In the genomic region with DNA sequence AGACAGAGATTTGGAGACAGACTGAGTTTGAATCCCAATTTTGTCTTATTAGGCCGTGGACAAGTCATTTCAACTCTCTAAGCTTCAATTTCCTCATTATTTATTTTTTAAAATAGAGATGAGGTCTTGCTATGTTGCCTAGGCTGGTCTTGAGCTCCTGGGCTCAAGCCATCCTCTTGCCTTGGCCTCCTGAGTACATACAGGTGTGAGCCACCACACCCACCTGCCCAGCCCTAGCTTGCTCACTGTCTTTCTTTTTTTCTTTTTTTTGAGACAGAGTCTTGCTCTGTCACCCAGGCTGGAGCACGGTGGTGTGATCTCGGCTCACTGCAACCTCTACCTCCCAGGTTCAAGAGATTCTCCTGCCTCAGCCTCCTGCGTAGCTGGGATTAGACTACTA, we compare ENCODE assay signal across 8 cellular contexts. TPM values are rescaled to one million over a fixed set of nuclear protein-coding genes. Genes with fewer than 3 reads are reported as not detected.
DNase-seq lines count a peak whose midpoint lies in the region; ATAC-seq and TF ChIP-seq lines count a peak whose summit lies in the region.
"Not testable (repeated sequence)": the region's sequence is repeated elsewhere in the genome, so short reads cannot be mapped to it uniquely, and the experiment has no call there.

No MANE protein-coding gene starts in this region.

- not testable (repeated sequence) for H3K36me3 ChIP-seq in A673 (ENCODE audit: insufficient read depth, low read length, poor library complexity, severe bottlenecking); gastroesophageal sphincter; naive thymus-derived CD4-positive, alpha-beta T cell (ENCODE audit: control insufficient read depth in 2 of 3, insufficient read depth in 3 of 3, low read length in 3 of 3)

- H3K27ac ChIP-seq in A673 (ENCODE audit: low read depth, low read length, poor library complexity, severe bottlenecking) (peak overlapping the region; percentile 65), gastroesophageal sphincter (peak overlapping the region; percentile 11 to 75 (median 65))
- H3K27ac ChIP-seq in naive thymus-derived CD4-positive, alpha-beta T cell (ENCODE audit: low read depth, low read length): peak overlapping the region; percentile 82

- intact Hi-C loops in A673 (cut with micrococcal nuclease; ENCODE audit: unreplicated experiment): not testable (repeated sequence)
- intact Hi-C loops in activated T-helper 1 cell treated with anti-CD3 and anti-CD28 coated beads, Interleukin-12 subunit alpha, Interleukin-12 subunit beta, Interleukin-2, Interleukin-4 antibody, amounts not matched to agents 30 ng/mL and 10 ng/mL and 1 ng/mL, durations not matched to agents 14 hours and 24 hours and 36 hours (cut with micrococcal nuclease): loop anchor here (1.0 kb wide), 4 partner anchors 9 to 53 kb away; no protein-coding TSS in a partner anchor
- intact Hi-C loops in MCF 10A (cut with micrococcal nuclease): loop anchor here (1.0 kb wide), 1 partner anchor 9 kb away; no protein-coding TSS in a partner anchor
- intact Hi-C loops in naive thymus-derived CD4-positive, alpha-beta T cell (cut with micrococcal nuclease): loop anchor here (1.0 to 2.0 kb wide), 10 partner anchors 9 to 53 kb away; a partner anchor contains a TSS

- not testable (repeated sequence) for H3K4me3 ChIP-seq in A673 (ENCODE audit: low read depth, low read length, poor library complexity, severe bottlenecking); gastroesophageal sphincter
- peak overlapping the region; percentile 19 for H3K4me3 ChIP-seq in naive thymus-derived CD4-positive, alpha-beta T cell (ENCODE audit: low read length)

- peaks cover 52% of the 10 kb centered on the region for H3K4me1 Mint-ChIP-seq in activated T-helper 1 cell treated with anti-CD3 and anti-CD28 coated beads, Interleukin-12 subunit alpha, Interleukin-12 subunit beta, Interleukin-2, Interleukin-4 antibody, amounts not matched to agents 30 ng/mL and 10 ng/mL and 1 ng/mL, durations not matched to agents 14 hours and 24 hours and 36 hours (ENCODE audit: low read depth)
- H3K4me1 Mint-ChIP-seq in MCF 10A (ENCODE audit: insufficient read depth, unreplicated experiment): peaks cover 35% of the 10 kb centered on the region
- peaks cover 55 to 100% (median 88%) of the 10 kb centered on the region in 7 donors for H3K4me1 Mint-ChIP-seq in naive thymus-derived CD4-positive, alpha-beta T cell

- H3K9me3 Mint-ChIP-seq in activated T-helper 1 cell treated with anti-CD3 and anti-CD28 coated beads, Interleukin-12 subunit alpha, Interleukin-12 subunit beta, Interleukin-2, Interleukin-4 antibody, amounts not matched to agents 30 ng/mL and 10 ng/mL and 1 ng/mL, durations not matched to agents 14 hours and 24 hours and 36 hours; MCF 10A (ENCODE audit: unreplicated experiment); naive thymus-derived CD4-positive, alpha-beta T cell: not testable (repeated sequence)

- peaks cover 30% of the 10 kb centered on the region for H3K4me1 ChIP-seq in A673 (ENCODE audit: insufficient read depth, low read length, poor library complexity, severe bottlenecking)
- H3K4me1 ChIP-seq in gastroesophageal sphincter: not testable (repeated sequence)
- peaks cover 51 to 71% of the 10 kb centered on the region in 2 donors for H3K4me1 ChIP-seq in naive thymus-derived CD4-positive, alpha-beta T cell (ENCODE audit: control insufficient read depth in 2 of 2, insufficient read depth in 2 of 2, low read length in 2 of 2)

- not testable (repeated sequence) for TF ChIP-seq EP300 in gastroesophageal sphincter (IDR thresholded peaks at IDR 0.05)

- not testable (repeated sequence) for DNase-seq in A673 (ENCODE audit: low spot score); activated T-helper 1 cell treated with anti-CD3 and anti-CD28 coated beads, Interleukin-12 subunit alpha, Interleukin-12 subunit beta, Interleukin-2, Interleukin-4 antibody, amounts not matched to agents 30 ng/mL and 10 ng/mL and 1 ng/mL, durations not matched to agents 14 hours and 24 hours and 36 hours (ENCODE audit: low spot score); MCF 10A (ENCODE audit: unreplicated experiment)
- DNase-seq in LoVo (ENCODE audit: low spot score): peak; percentile 61
- peak in 2 of 9 donors; percentile 45 to 46 for DNase-seq in naive thymus-derived CD4-positive, alpha-beta T cell
- DNase-seq in stimulated activated CD4-positive, alpha-beta T cell treated with anti-CD3 and anti-CD28 coated beads, Interleukin-4, amount 100 ng/mL, for 1 hour: peak; percentile 30

- not testable (repeated sequence) for TF ChIP-seq POLR2A in gastroesophageal sphincter (IDR thresholded peaks at IDR 0.05)

- CTCF ChIA-PET in A673 (lab: Charles Lee): not testable (repeated sequence)
- CTCF ChIA-PET in MCF 10A (lab: Yijun Ruan, JAX): interaction anchor here (0.6 to 2.2 kb wide), 6 partner anchors 10 to 133 kb away, joined by 3 to 10 read pairs (median 4); no protein-coding TSS in a partner anchor
- CTCF ChIA-PET in naive thymus-derived CD4-positive, alpha-beta T cell (lab: Charles Lee): interaction anchor here (0.6 to 4.1 kb wide), 9 partner anchors 10 to 601 kb away, joined by 3 to 20 read pairs (median 6); no protein-coding TSS in a partner anchor

- not testable (repeated sequence) for H3K27me3 ChIP-seq in A673 (replicated peaks; ENCODE audit: insufficient read depth, low read depth, low read length, poor library complexity); gastroesophageal sphincter; naive thymus-derived CD4-positive, alpha-beta T cell (ENCODE audit: control insufficient read depth in 2 of 2, insufficient read depth in 2 of 2, low read length in 2 of 2)

- H3K27ac Mint-ChIP-seq in activated T-helper 1 cell treated with anti-CD3 and anti-CD28 coated beads, Interleukin-12 subunit alpha, Interleukin-12 subunit beta, Interleukin-2, Interleukin-4 antibody, amounts not matched to agents 30 ng/mL and 10 ng/mL and 1 ng/mL, durations not matched to agents 14 hours and 24 hours and 36 hours: peak overlapping the region; percentile 76
- peak overlapping the region; percentile 86 for H3K27ac Mint-ChIP-seq in MCF 10A (ENCODE audit: low read depth, unreplicated experiment)
- H3K27ac Mint-ChIP-seq in naive thymus-derived CD4-positive, alpha-beta T cell: peak overlapping the region; percentile 90 to 99 (median 97)

- H3K4me3 Mint-ChIP-seq in activated T-helper 1 cell treated with anti-CD3 and anti-CD28 coated beads, Interleukin-12 subunit alpha, Interleukin-12 subunit beta, Interleukin-2, Interleukin-4 antibody, amounts not matched to agents 30 ng/mL and 10 ng/mL and 1 ng/mL, durations not matched to agents 14 hours and 24 hours and 36 hours: peak overlapping the region; percentile 48
- not testable (repeated sequence) for H3K4me3 Mint-ChIP-seq in MCF 10A (ENCODE audit: unreplicated experiment)
- H3K4me3 Mint-ChIP-seq in naive thymus-derived CD4-positive, alpha-beta T cell: peak overlapping the region; percentile 8 to 79 (median 69)

- not testable (repeated sequence) for TF ChIP-seq CTCF in A673 (conservative IDR thresholded peaks at IDR 0.05; ENCODE audit: low read depth, low read length); MCF 10A (IDR thresholded peaks at IDR 0.05; ENCODE audit: unreplicated experiment); gastroesophageal sphincter (IDR thresholded peaks at IDR 0.05)

- H3K27me3 Mint-ChIP-seq in activated T-helper 1 cell treated with anti-CD3 and anti-CD28 coated beads, Interleukin-12 subunit alpha, Interleukin-12 subunit beta, Interleukin-2, Interleukin-4 antibody, amounts not matched to agents 30 ng/mL and 10 ng/mL and 1 ng/mL, durations not matched to agents 14 hours and 24 hours and 36 hours (ENCODE audit: insufficient read depth); MCF 10A (ENCODE audit: insufficient read depth, unreplicated experiment); naive thymus-derived CD4-positive, alpha-beta T cell: not testable (repeated sequence)

- H3K36me3 Mint-ChIP-seq in activated T-helper 1 cell treated with anti-CD3 and anti-CD28 coated beads, Interleukin-12 subunit alpha, Interleukin-12 subunit beta, Interleukin-2, Interleukin-4 antibody, amounts not matched to agents 30 ng/mL and 10 ng/mL and 1 ng/mL, durations not matched to agents 14 hours and 24 hours and 36 hours (ENCODE audit: low read depth): peaks cover 11% of the 10 kb centered on the region
- H3K36me3 Mint-ChIP-seq in MCF 10A (ENCODE audit: insufficient read depth, unreplicated experiment): not testable (repeated sequence)
- peaks cover 0 to 20% (median 15%) of the 10 kb centered on the region in 5 donors for H3K36me3 Mint-ChIP-seq in naive thymus-derived CD4-positive, alpha-beta T cell

- peak; percentile 55 to 60 for ATAC-seq in activated CD4-positive, CD25-positive, alpha-beta regulatory T cell treated with anti-CD3 and anti-CD28 coated beads, Interleukin-2, amount 50 U/mL, for 24 hours
- ATAC-seq in gastroesophageal sphincter: not testable (repeated sequence)
- peak; percentile 58 for ATAC-seq in naive thymus-derived CD4-positive, alpha-beta T cell

- not testable (repeated sequence) for BruUV-seq in A673 (replicated peaks; lab: Mats Ljungman, UMichigan)
- BruUV-seq in MCF 10A (replicated peaks; lab: Mats Ljungman, UMichigan): TSS peak; percentile 77

- 82 to 96% methylated on average over 3 to 4 of the region's 4 CpGs for WGBS in gastroesophageal sphincter (ENCODE audit: low coverage in 1 of 2), 2 donors

- POLR2A ChIA-PET in A673 (lab: Charles Lee; ENCODE audit: low non-redundant PET): not testable (repeated sequence)
- POLR2A ChIA-PET in MCF 10A (lab: Yijun Ruan, JAX): interaction anchor here (0.5 to 3.7 kb wide), 16 partner anchors 9 to 296 kb away, joined by 3 to 32 read pairs (median 4); a partner anchor contains a TSS
- POLR2A ChIA-PET in naive thymus-derived CD4-positive, alpha-beta T cell (lab: Charles Lee): interaction anchor here (0.6 to 12.9 kb wide), 14 partner anchors 10 to 51 kb away, joined by 3 to 214 read pairs (median 6); a partner anchor contains a TSS

- not testable (repeated sequence) for H3K9me3 ChIP-seq in A673 (ENCODE audit: low read depth, low read length, poor library complexity, severe bottlenecking); gastroesophageal sphincter; naive thymus-derived CD4-positive, alpha-beta T cell (ENCODE audit: control insufficient read depth in 2 of 3, low read length in 3 of 3)

RNA-seq across cellular contexts. Expression of a gene that starts 45.2 kb away (rescaled TPM):
- total RNA-seq in A673 (2021): 34.2 and 35.5 TPM in 2 replicates
- total RNA-seq in activated T-helper 1 cell treated with anti-CD3 and anti-CD28 coated beads, Interleukin-12 subunit alpha, Interleukin-12 subunit beta, Interleukin-2, Interleukin-4 antibody, amounts not matched to agents 30 ng/mL and 10 ng/mL and 1 ng/mL, durations not matched to agents 14 hours and 24 hours and 36 hours: 17.7 and 18.3 TPM in 2 replicates
- total RNA-seq in MCF 10A (2022): 28.3 and 40.1 TPM in 2 replicates
- total RNA-seq in gastroesophageal sphincter: 10 to 100 TPM in 3 of 4 donors, 1 to 10 TPM in 1; 7.6 to 30.1 (median 15.1) TPM
- 100 to 1,000 TPM in 2 of 5 experiments, 10 to 100 TPM in 3; 53.1 to 108 (median 99.6) TPM for total RNA-seq in naive thymus-derived CD4-positive, alpha-beta T cell
- polyA plus RNA-seq in naive thymus-derived CD4-positive, alpha-beta T cell: 100 to 1,000 TPM; 117 to 148 TPM

RNA-seq across cellular contexts. Expression of a gene that starts 55.9 kb away (rescaled TPM):
- total RNA-seq in A673 (2021) (165 and 192 TPM in 2 replicates), MCF 10A (2022) (93.1 and 107 TPM in 2 replicates), gastroesophageal sphincter (10 to 100 TPM; 28.3 to 47.3 (median 37.3) TPM)
- 87.4 TPM in 2 replicates for total RNA-seq in activated T-helper 1 cell treated with anti-CD3 and anti-CD28 coated beads, Interleukin-12 subunit alpha, Interleukin-12 subunit beta, Interleukin-2, Interleukin-4 antibody, amounts not matched to agents 30 ng/mL and 10 ng/mL and 1 ng/mL, durations not matched to agents 14 hours and 24 hours and 36 hours
- 10 to 100 TPM; 35.8 to 54.4 (median 40.5) TPM for total RNA-seq in naive thymus-derived CD4-positive, alpha-beta T cell
- polyA plus RNA-seq in naive thymus-derived CD4-positive, alpha-beta T cell: 10 to 100 TPM; 30.4 to 37.1 TPM
